Comparison of ENCODE assay signal across 23 cellular contexts in genomic region chr11:101444851-101445250, GRCh38.
"Had no signal": no experiment of that assay in that cellular context is flagged by ENCODE, and none has a peak within 500 bp of the region (broad histone marks: within the 10 kb centered on the region; RNA-seq: fewer than 3 reads in every experiment).

No MANE protein-coding gene starts in this region.

- H3K27ac Mint-ChIP-seq: activated CD4-positive, alpha-beta memory T cell treated with anti-CD3 and anti-CD28 coated beads for 36 hours; activated CD4-positive, alpha-beta T cell treated with anti-CD3 and anti-CD28 coated beads, Interleukin-2, amount 10 ng/mL, durations not matched to agents 7 days and 5 days; activated naive CD4-positive, alpha-beta T cell treated with anti-CD3 and anti-CD28 coated beads, Interleukin-2, amount 50 U/mL, for 72 hours; T-helper 17 cell had no signal

- H3K27ac ChIP-seq: Peyer's patch, VCaP had no signal

- H3K4me1 Mint-ChIP-seq: activated CD4-positive, alpha-beta T cell treated with anti-CD3 and anti-CD28 coated beads, Interleukin-2, amount 10 ng/mL, durations not matched to agents 7 days and 5 days; T-helper 17 cell had no signal

- ATAC-seq: activated naive CD4-positive, alpha-beta T cell treated with anti-CD3 and anti-CD28 coated beads, Interleukin-2, amount 50 U/mL, for 72 hours; activated T-cell treated with anti-CD3 and anti-CD28 coated beads, Interleukin-2, amount 50 U/mL, for 4 hours; T-helper 17 cell had no signal

- H3K4me3 ChIP-seq: Peyer's patch had no signal

- DNase-seq: activated CD4-positive, alpha-beta memory T cell treated with anti-CD3 and anti-CD28 coated beads for 36 hours; activated CD4-positive, alpha-beta T cell treated with anti-CD3 and anti-CD28 coated beads, Interleukin-2, amount 10 ng/mL, durations not matched to agents 7 days and 5 days; activated CD4-positive, CD25-positive, alpha-beta regulatory T cell; activated CD8-positive, alpha-beta memory T cell treated with anti-CD3 and anti-CD28 coated beads for 24 hours; activated effector memory CD4-positive, alpha-beta T cell treated with anti-CD3 and anti-CD28 coated beads, Interleukin-2, amount 50 U/mL, for 16 hours; activated naive CD4-positive, alpha-beta T cell treated with Interleukin-2 at 50 U/mL for 16 hours; activated T-cell treated with anti-CD3 and anti-CD28 coated beads, Interleukin-2, amount 50 U/mL, for 4 hours; anterior cingulate cortex; cerebellar nuclear complex; Kasumi-1; NCI-H1105 treated with DMSO at 0.1 percent for 48 hours; NCI-H1436 treated with DMSO at 0.1 percent for 48 hours; NCI-H187; NCI-H2081; NCI-H510A treated with DMSO at 0.1 percent for 48 hours; NCI-H69; NK-92 treated with Interleukin-12 subunit alpha and Interleukin-12 subunit beta, amount 100 ng/mL, for 24 hours; Peyer's patch; SHP77 treated with DMSO at 0.1 percent for 48 hours; T-helper 17 cell; T-helper 9 cell had no signal

- H3K9me3 Mint-ChIP-seq: activated CD4-positive, alpha-beta T cell treated with anti-CD3 and anti-CD28 coated beads, Interleukin-2, amount 10 ng/mL, durations not matched to agents 7 days and 5 days; activated T-cell treated with anti-CD3 and anti-CD28 coated beads, Interleukin-2, amount 50 U/mL, for 4 hours had no signal

- H3K36me3 ChIP-seq: Peyer's patch had no signal

- H3K36me3 Mint-ChIP-seq: activated CD4-positive, alpha-beta memory T cell treated with anti-CD3 and anti-CD28 coated beads for 36 hours; activated naive CD4-positive, alpha-beta T cell treated with anti-CD3 and anti-CD28 coated beads, Interleukin-2, amount 50 U/mL, for 72 hours had no signal

- H3K27me3 ChIP-seq: Peyer's patch had no signal

- H3K27me3 Mint-ChIP-seq: activated CD4-positive, alpha-beta memory T cell treated with anti-CD3 and anti-CD28 coated beads for 36 hours; activated CD4-positive, alpha-beta T cell treated with anti-CD3 and anti-CD28 coated beads, Interleukin-2, amount 10 ng/mL, durations not matched to agents 7 days and 5 days; T-helper 17 cell had no signal

- H3K9me3 ChIP-seq: Peyer's patch had no signal

- H3K4me3 Mint-ChIP-seq: activated CD4-positive, alpha-beta memory T cell treated with anti-CD3 and anti-CD28 coated beads for 36 hours; activated CD4-positive, alpha-beta T cell treated with anti-CD3 and anti-CD28 coated beads, Interleukin-2, amount 10 ng/mL, durations not matched to agents 7 days and 5 days; activated T-cell treated with anti-CD3 and anti-CD28 coated beads, Interleukin-2, amount 50 U/mL, for 4 hours; T-helper 17 cell had no signal
